In genomic region chr1:190144650-190145049, GRCh38 we compare ENCODE assay signal across 19 cellular contexts.
A peak's percentile ranks its signal among the peaks of the same experiment; 100 is the strongest.
DNase-seq lines count a peak whose midpoint lies in the region; FAIRE-seq and TF ChIP-seq lines count a peak whose summit lies in the region.
"Had no signal": no experiment of that assay in that cellular context is flagged by ENCODE, and none has a peak within 500 bp of the region (broad histone marks: within the 10 kb centered on the region; RNA-seq: fewer than 3 reads in every experiment).

No MANE protein-coding gene starts in this region.

- H3K27ac Mint-ChIP-seq in nephron progenitor cell, result no peak overlapping the region
- H3K27ac Mint-ChIP-seq: CD4-positive, alpha-beta memory T cell; GM23338; H9 had no signal

- no peaks in the 10 kb centered on the region for H3K9me3 ChIP-seq in vagina
- H3K9me3 ChIP-seq: A549 had no signal

- no peaks in the 10 kb centered on the region for H3K4me1 ChIP-seq in vagina
- H3K4me1 ChIP-seq: A549 had no signal

- no peaks in the 10 kb centered on the region for H3K36me3 Mint-ChIP-seq in nephron progenitor cell (ENCODE audit: low read depth)
- H3K36me3 Mint-ChIP-seq: CD4-positive, alpha-beta memory T cell had no signal

- peak; percentile 1 for DNase-seq in Caki2 (ENCODE audit: low read depth)
- DNase-seq in glomerular visceral epithelial cell (ENCODE audit: extremely low spot score), result peak; percentile 30
- peak; percentile 14 for DNase-seq in nephron progenitor cell
- DNase-seq in vagina (ENCODE audit: extremely low spot score in 2 of 2), result no peak
- no peak for DNase-seq in D721Med (ENCODE audit: insufficient read length, low spot score)
- no peak for DNase-seq in stimulated activated CD4-positive, alpha-beta T cell treated with anti-CD3 and anti-CD28 coated beads, Interleukin-4, amount 100 ng/mL, for 1 hour
- DNase-seq: 8988T; C1 segment of cervical spinal cord; CD4-positive, alpha-beta memory T cell; COR-L47; DMS 273 treated with DMSO at 0.1 percent for 48 hours; DMS79; EL; GDM1; H9 had no signal

- no peak for TF ChIP-seq POLR2A in vagina (IDR thresholded peaks at IDR 0.05)

- intact Hi-C loops in vagina (cut with DNase I), result no loop called here

- H3K27me3 ChIP-seq in vagina, result no peaks in the 10 kb centered on the region

- peaks cover 3% of the 10 kb centered on the region for H3K27me3 Mint-ChIP-seq in nephron progenitor cell (ENCODE audit: low read depth, poor library complexity)
- H3K27me3 Mint-ChIP-seq: CD4-positive, alpha-beta memory T cell had no signal

- TF ChIP-seq CTCF in nephron progenitor cell (IDR thresholded peaks at IDR 0.05), result no peak
- no peak for TF ChIP-seq CTCF in vagina (IDR thresholded peaks at IDR 0.05)
- TF ChIP-seq CTCF in D721Med (IDR thresholded peaks at IDR 0.05; ENCODE audit: insufficient read depth, missing control alignments), result no peak

- in situ Hi-C loops in Caki2 (cut with HindIII; ENCODE audit: low pct_unique_long_range_greater_than_20kb, low sequenced_read_pairs), result no loop called here

- no peak overlapping the region for H3K4me3 Mint-ChIP-seq in nephron progenitor cell
- H3K4me3 Mint-ChIP-seq: CD4-positive, alpha-beta memory T cell; GM23338; H9 had no signal

- H3K4me1 Mint-ChIP-seq in nephron progenitor cell, result no peaks in the 10 kb centered on the region
- H3K4me1 Mint-ChIP-seq: CD4-positive, alpha-beta memory T cell; GM23338; H9 had no signal

- no peak overlapping the region for H3K4me3 ChIP-seq in vagina
- H3K4me3 ChIP-seq: A549, GM12878, GM23338 had no signal

- no peak for FAIRE-seq in D721Med (lab: Jason Lieb, UNC)
- FAIRE-seq: A549, GM12878, GM18507 had no signal

- H3K9me3 Mint-ChIP-seq in nephron progenitor cell, result no peaks in the 10 kb centered on the region
- H3K9me3 Mint-ChIP-seq: GM23338, H9 had no signal

- H3K27ac ChIP-seq in vagina, result no peak overlapping the region
- H3K27ac ChIP-seq: A549 had no signal

- H3K36me3 ChIP-seq in vagina, result no peaks in the 10 kb centered on the region

Comparison
In these comparisons a context has a peak if more than half of its experiments do, and no peak if none do; other contexts are left out.
1. DNase-seq: peak in Caki2 (single experiment), glomerular visceral epithelial cell (single experiment) and nephron progenitor cell (single experiment); none in vagina (0 of 2), D721Med (single experiment) and stimulated activated CD4-positive, alpha-beta T cell treated with anti-CD3 and anti-CD28 coated beads, Interleukin-4, amount 100 ng/mL, for 1 hour (single experiment).